17 cellular contexts compared by ENCODE assay signal in genomic region chr14:85250369-85250768, GRCh38.
DNase-seq lines count a peak whose midpoint lies in the region; ATAC-seq, FAIRE-seq and TF ChIP-seq lines count a peak whose summit lies in the region.
"Had no signal": no experiment of that assay in that cellular context is flagged by ENCODE, and none has a peak within 500 bp of the region (broad histone marks: within the 10 kb centered on the region; RNA-seq: fewer than 3 reads in every experiment).

No MANE protein-coding gene starts in this region.

- no peaks in the 10 kb centered on the region for H3K36me3 ChIP-seq in hepatocyte (replicated peaks; ENCODE audit: insufficient read depth, low read depth)
- H3K36me3 ChIP-seq in kidney (ENCODE audit: control insufficient read depth in 1 of 2, insufficient read depth in 2 of 2, low read length in 2 of 2): no peaks in the 10 kb centered on the region
- H3K36me3 ChIP-seq: heart right ventricle, Peyer's patch had no signal

- H3K27ac ChIP-seq in hepatocyte (no peak overlapping the region), kidney (ENCODE audit: low read depth in 2 of 2, low read length in 2 of 2) (no peak overlapping the region)
- H3K27ac ChIP-seq: C4-2B, heart right ventricle, Peyer's patch had no signal

- peaks cover 6% of the 10 kb centered on the region for H3K4me1 ChIP-seq in hepatocyte (ENCODE audit: insufficient read depth)
- H3K4me1 ChIP-seq in kidney (ENCODE audit: control insufficient read depth in 1 of 2, insufficient read depth in 1 of 2, low read depth in 1 of 2, low read length in 2 of 2): no peaks in the 10 kb centered on the region
- H3K4me1 ChIP-seq: Peyer's patch had no signal

- no peak overlapping the region for H2AFZ ChIP-seq in hepatocyte

- FAIRE-seq in kidney (lab: Jason Lieb, UNC): no peak
- FAIRE-seq: GM12878 had no signal

- no peak overlapping the region for H3K4me3 ChIP-seq in hepatocyte
- H3K4me3 ChIP-seq in kidney (ENCODE audit: low read length in 2 of 2): no peak overlapping the region
- H3K4me3 ChIP-seq: GM12878, heart right ventricle, Peyer's patch had no signal

- H4K20me1 ChIP-seq in hepatocyte (ENCODE audit: insufficient read depth, poor library complexity, severe bottlenecking): no peaks in the 10 kb centered on the region

- H3K4me2 ChIP-seq in hepatocyte: no peak overlapping the region

- no peaks in the 10 kb centered on the region for H3K79me2 ChIP-seq in hepatocyte

- no peaks in the 10 kb centered on the region for H3K9me2 ChIP-seq in hepatocyte (replicated peaks; ENCODE audit: insufficient read depth)

- 14% methylated on average over 4 of the region's 4 CpGs for WGBS in hepatocyte (ENCODE audit: low lambda C conversion rate, missing lambda C conversion rate)

- no peak for TF ChIP-seq CTCF in hepatocyte (IDR thresholded peaks at IDR 0.05; ENCODE audit: poor library complexity)
- no peak for TF ChIP-seq CTCF in kidney (IDR thresholded peaks at IDR 0.05; ENCODE audit: borderline replicate concordance, extremely low read depth, insufficient read depth)

- H3K9ac ChIP-seq in kidney (ENCODE audit: low read length in 2 of 2): no peak overlapping the region

- no peak for ATAC-seq in GM18519 (IDR thresholded peaks at IDR 0.05; ENCODE audit: low FRiP score, unreplicated experiment)
- ATAC-seq: activated naive CD8-positive, alpha-beta T cell treated with anti-CD3 and anti-CD28 coated beads, Interleukin-2, amount 50 U/mL, for 24 hours; GM12878 had no signal

- no peaks in the 10 kb centered on the region for H3K27me3 ChIP-seq in hepatocyte
- H3K27me3 ChIP-seq: heart right ventricle, Peyer's patch had no signal

- H3K9me3 ChIP-seq in hepatocyte (ENCODE audit: low read depth) (no peaks in the 10 kb centered on the region), kidney (ENCODE audit: control insufficient read depth in 1 of 2, low read length in 2 of 2) (no peaks in the 10 kb centered on the region)
- H3K9me3 ChIP-seq: heart right ventricle, Peyer's patch had no signal

- intact Hi-C loops in kidney (cut with DNase I): no loop called here

- DNase-seq in NCI-H1092 treated with DMSO at 0.1 percent for 48 hours (lab: John Stamatoyannopoulos, UW): peak; percentile 52
- DNase-seq in hepatocyte (ENCODE audit: low spot score): peak; percentile 48
- DNase-seq in retina: peak; percentile 63
- DNase-seq in kidney: no peak
- no peak for DNase-seq in activated T-cell treated with anti-CD3 and anti-CD28 coated beads for 4 hours
- DNase-seq in NCI-H1436 (lab: John Stamatoyannopoulos, UW): no peak
- DNase-seq: activated naive CD8-positive, alpha-beta T cell treated with anti-CD3 and anti-CD28 coated beads, Interleukin-2, amount 50 U/mL, for 24 hours; activated T-cell treated with anti-CD3 and anti-CD28 coated beads, Interleukin-2, amount 50 U/mL, for 24 hours; heart right ventricle; MV-4-11; NCI-H446; Peyer's patch; stimulated activated naive CD4-positive, alpha-beta T cell treated with Interleukin-2 at 50 U/mL for 16 hours had no signal

TF ChIP-seq in PFSK-1, 5 proteins besides CTCF, POLR2A, EP300 and RAD21:
- peak in 1 of 2 experiments; percentile 33; a peak in 1 of 4 replicates for TF ChIP-seq REST (IDR thresholded peaks at IDR 0.05; ENCODE audit: insufficient read depth in 1 of 2, low read depth in 2 of 2, low read length in 2 of 2)
- no peak for TF ChIP-seq SIN3A (IDR thresholded peaks at IDR 0.05; ENCODE audit: borderline replicate concordance, insufficient read depth, low read length)
- TF ChIP-seq TAF1 (IDR thresholded peaks at IDR 0.05; ENCODE audit: borderline replicate concordance, insufficient read depth, low read length): no peak
- TF ChIP-seq FOXP2 (optimal IDR thresholded peaks at IDR 0.05; ENCODE audit: borderline replicate concordance, extremely low read depth, extremely low read length, insufficient read depth): peak; percentile 91
- no peak for TF ChIP-seq POLR2AphosphoS5 (IDR thresholded peaks at IDR 0.05; ENCODE audit: low read depth, low read length)
TF ChIP-seq in PFSK-1: peak in this region for 2.

Comparison
In these comparisons a context has a peak if more than half of its experiments do, and no peak if none do; other contexts are left out.
1. DNase-seq: peak in NCI-H1092 treated with DMSO at 0.1 percent for 48 hours (single experiment), hepatocyte (single experiment) and retina (single experiment); none in kidney (single experiment), activated T-cell treated with anti-CD3 and anti-CD28 coated beads for 4 hours (single experiment) and NCI-H1436 (single experiment).